Comparison of ENCODE assay signal across 8 cellular contexts in genomic region chr16:67399218-67399733, GRCh38. TPM values are rescaled to one million over a fixed set of nuclear protein-coding genes. Genes with fewer than 3 reads are reported as not detected.
DNase-seq lines count a peak whose midpoint lies in the region; ATAC-seq and TF ChIP-seq lines count a peak whose summit lies in the region.

No MANE protein-coding gene starts in this region.

- H3K36me3 ChIP-seq in GM06990 (ENCODE audit: control insufficient read depth, insufficient read depth, low read length) (no peaks in the 10 kb centered on the region), SU-DHL-6 (ENCODE audit: low read length) (no peaks in the 10 kb centered on the region), brain microvascular endothelial cell (replicated peaks) (no peaks in the 10 kb centered on the region)

- DNase-seq in GM06990 (ENCODE audit: extremely low read depth, insufficient read length) (peak; percentile 61), brain microvascular endothelial cell (no peak), left lobe of liver (ENCODE audit: low spot score) (no peak), H4 (ENCODE audit: low spot score) (no peak), NCI-H146 treated with DMSO at 0.1 percent for 48 hours (lab: John Stamatoyannopoulos, UW; ENCODE audit: unreplicated experiment) (no peak)
- DNase-seq in stimulated activated CD8-positive, alpha-beta memory T cell treated with anti-CD3 and anti-CD28 coated beads, Interleukin-7, amount 100 ng/mL, for 48 hours (ENCODE audit: extremely low read depth in 1 of 2, low read depth in 1 of 2) = peak; percentile 10 to 33

- no peaks in the 10 kb centered on the region for H3K9me3 ChIP-seq in SU-DHL-6 (ENCODE audit: insufficient read depth, low read length)

- H3K27ac ChIP-seq in SU-DHL-6 (ENCODE audit: low read depth, low read length) (no peak overlapping the region), brain microvascular endothelial cell (no peak overlapping the region)

- no peak overlapping the region for H3K4me2 ChIP-seq in SU-DHL-6 (ENCODE audit: low read depth, low read length, poor library complexity, severe bottlenecking)

- no peaks in the 10 kb centered on the region for H3K79me2 ChIP-seq in SU-DHL-6 (ENCODE audit: insufficient read depth, low read length)

- ATAC-seq in left lobe of liver = peak; percentile 56
- no peak for ATAC-seq in GM21786 (IDR thresholded peaks at IDR 0.05; ENCODE audit: unreplicated experiment)

- no peaks in the 10 kb centered on the region; the same call in 1 of the 2 replicates for H3K27me3 ChIP-seq in GM06990 (replicated peaks; ENCODE audit: control insufficient read depth, insufficient read depth, low read length)
- no peaks in the 10 kb centered on the region for H3K27me3 ChIP-seq in SU-DHL-6 (ENCODE audit: low read length)
- H3K27me3 ChIP-seq in brain microvascular endothelial cell (replicated peaks) = no peaks in the 10 kb centered on the region

- no peak overlapping the region for H2AFZ ChIP-seq in SU-DHL-6 (ENCODE audit: low read depth, low read length, severe bottlenecking)

- H4K20me1 ChIP-seq in SU-DHL-6 (ENCODE audit: low read depth, low read length) = no peaks in the 10 kb centered on the region

- H3K9ac ChIP-seq in SU-DHL-6 (ENCODE audit: low read length) = no peak overlapping the region

- H3K4me3 ChIP-seq in GM06990 (replicated peaks; ENCODE audit: low read depth, low read length) = no peak overlapping the region
- no peak overlapping the region for H3K4me3 ChIP-seq in SU-DHL-6 (ENCODE audit: insufficient read depth, low read length, poor library complexity, severe bottlenecking)
- no peak overlapping the region for H3K4me3 ChIP-seq in brain microvascular endothelial cell (ENCODE audit: low read depth, low read length)

- in situ Hi-C loops in brain microvascular endothelial cell (cut with HindIII; ENCODE audit: low pct_ligation_motif_present, low sequenced_read_pairs) = no loop called here

- TF ChIP-seq CTCF in GM06990 (IDR thresholded peaks at IDR 0.05; ENCODE audit: insufficient read depth, low read length, poor library complexity, severe bottlenecking) (peak; percentile 81), SU-DHL-6 (IDR thresholded peaks at IDR 0.05; ENCODE audit: insufficient read depth, low read length, poor library complexity, severe bottlenecking) (peak; percentile 85), brain microvascular endothelial cell (IDR thresholded peaks at IDR 0.05; ENCODE audit: low read depth, low read length, missing control alignments) (peak; percentile 80)

- no peaks in the 10 kb centered on the region for H3F3A ChIP-seq in SU-DHL-6 (ENCODE audit: insufficient read depth)

- no peaks in the 10 kb centered on the region for H3K9me2 ChIP-seq in SU-DHL-6 (replicated peaks; ENCODE audit: insufficient read depth, low read length)

RNA-seq across cellular contexts. Expression of gene TPPP3, which starts 6.0 kb away (rescaled TPM):
- total RNA-seq in left lobe of liver = 0.40 TPM
- not detected in 2 replicates for total RNA-seq in H4 (2014; rRNA removed; shearing (Covaris generic))

RNA-seq across cellular contexts. Expression of gene ZDHHC1, which starts 17.0 kb away (rescaled TPM):
- total RNA-seq in left lobe of liver = 1.6 TPM
- total RNA-seq in H4 (2014; rRNA removed; shearing (Covaris generic)) = 3.0 and 3.2 TPM in 2 replicates

RNA-seq across cellular contexts. Expression of gene HSD11B2, which starts 31.6 kb away (rescaled TPM):
- 3.1 TPM for total RNA-seq in left lobe of liver
- total RNA-seq in H4 (2014; rRNA removed; shearing (Covaris generic)) = 0.10 TPM in 1 of 2 replicates, not detected in the other

Comparison
In these comparisons a context has a peak if more than half of its experiments do, and no peak if none do; other contexts are left out.
1. DNase-seq: peak in GM06990 (single experiment) and stimulated activated CD8-positive, alpha-beta memory T cell treated with anti-CD3 and anti-CD28 coated beads, Interleukin-7, amount 100 ng/mL, for 48 hours (2 of 2); none in brain microvascular endothelial cell (single experiment), left lobe of liver (single experiment), H4 (single experiment) and NCI-H146 treated with DMSO at 0.1 percent for 48 hours (single experiment).
2. Peak in every context shown above with its lines, with median percentiles within 50 percentile points of each other: CTCF ChIP-seq.